In the genomic region with DNA sequence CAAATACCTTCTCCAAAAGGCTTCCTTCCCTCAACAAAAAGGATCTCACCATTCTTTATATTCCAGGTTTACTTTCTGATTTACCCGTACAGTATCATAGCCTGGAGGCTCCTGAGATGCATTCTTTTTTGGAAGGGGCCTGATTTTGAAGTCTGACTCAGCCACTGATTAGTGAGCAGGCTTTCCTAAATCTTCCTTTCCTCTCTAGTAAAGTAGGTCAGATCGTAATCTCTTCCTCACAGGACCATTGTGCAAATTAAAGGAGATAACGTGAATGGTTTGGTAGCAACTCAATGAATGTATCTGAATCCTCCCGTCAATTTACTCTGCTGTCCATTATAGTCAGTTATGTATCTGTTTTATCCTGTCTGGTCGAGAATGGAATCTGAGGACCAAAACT, we compare ENCODE assay signal across 30 cellular contexts.
"Had no signal": no experiment of that assay in that cellular context is flagged by ENCODE, and none has a peak within 500 bp of the region (broad histone marks: within the 10 kb centered on the region; RNA-seq: fewer than 3 reads in every experiment).

No MANE protein-coding gene starts in this region.

- H3K27me3 ChIP-seq: colonic mucosa, gastrocnemius medialis, left lung, neural progenitor cell, right atrium auricular region, tibial artery, upper lobe of right lung, uterus had no signal

- H3K36me3 Mint-ChIP-seq: naive thymus-derived CD4-positive, alpha-beta T cell; neural progenitor cell had no signal

- H3K9me3 ChIP-seq: colonic mucosa, gastrocnemius medialis, left lung, prostate gland, right atrium auricular region, tibial artery, upper lobe of right lung, uterus had no signal

- ATAC-seq: esophagus mucosa; gastrocnemius medialis; left cardiac atrium; left lung; naive thymus-derived CD4-positive, alpha-beta T cell; sciatic nerve; stimulated activated naive CD8-positive, alpha-beta T cell treated with anti-CD3 and anti-CD28 coated beads, Interleukin-15, amount 100 ng/mL, for 72 hours; upper lobe of right lung had no signal

- H3K4me3 ChIP-seq: colonic mucosa, gastrocnemius medialis, left lung, neural progenitor cell, prostate gland, right atrium auricular region, smooth muscle cell, tibial artery, upper lobe of right lung, uterus had no signal

- DNase-seq: colonic mucosa; effector CD8-positive, alpha-beta T cell; endodermal cell; foreskin fibroblast; gastrocnemius medialis; head of caudate nucleus; left cardiac atrium; left lung; mesenchymal stem cell; midbrain; naive thymus-derived CD4-positive, alpha-beta T cell; stimulated activated CD4-positive, alpha-beta T cell treated with anti-CD3 and anti-CD28 coated beads, Interleukin-12 subunit alpha, Interleukin-12 subunit beta, amount 100 ng/mL, for 4 hours; stimulated activated CD4-positive, alpha-beta T cell treated with anti-CD3 and anti-CD28 coated beads, Interleukin-1b, Interleukin-23, amount 100 ng/mL, for 48 hours; stimulated activated CD4-positive, alpha-beta T cell treated with anti-CD3 and anti-CD28 coated beads, Interleukin-4, amount 100 ng/mL, for 1 hour; stimulated activated CD8-positive, alpha-beta memory T cell treated with anti-CD3 and anti-CD28 coated beads, Interleukin-4, amount 100 ng/mL, for 48 hours; stimulated activated naive CD4-positive, alpha-beta T cell; stimulated activated naive CD8-positive, alpha-beta T cell treated with anti-CD3 and anti-CD28 coated beads, Interleukin-15, amount 100 ng/mL, for 72 hours; tibial artery; upper lobe of right lung; uterus had no signal

- H3K27me3 Mint-ChIP-seq: dendritic cell treated with granulocyte-macrophage colony-stimulating factor and Interleukin-4, amounts not matched to agents 40 ng/mL and 50 ng/mL, for 4 days; naive thymus-derived CD4-positive, alpha-beta T cell; stimulated activated naive CD8-positive, alpha-beta T cell treated with anti-CD3 and anti-CD28 coated beads, Interleukin-15, amount 100 ng/mL, for 72 hours had no signal

- H3K27ac ChIP-seq: colonic mucosa, epithelial cell of prostate, gastrocnemius medialis, left lung, neural progenitor cell, parathyroid adenoma, prostate gland, right atrium auricular region, tibial artery, upper lobe of right lung, uterus had no signal

- H3K4me1 ChIP-seq: colonic mucosa, gastrocnemius medialis, left lung, neural progenitor cell, parathyroid adenoma, prostate gland, right atrium auricular region, tibial artery, upper lobe of right lung, uterus had no signal

- H3K4me1 Mint-ChIP-seq: naive thymus-derived CD4-positive, alpha-beta T cell; nephron; stimulated activated naive CD8-positive, alpha-beta T cell treated with anti-CD3 and anti-CD28 coated beads, Interleukin-15, amount 100 ng/mL, for 72 hours had no signal

- H3K9me3 Mint-ChIP-seq: dendritic cell treated with granulocyte-macrophage colony-stimulating factor and Interleukin-4, amounts not matched to agents 40 ng/mL and 50 ng/mL, for 4 days; endodermal cell; nephron; neural progenitor cell had no signal

- H3K4me3 Mint-ChIP-seq: dendritic cell treated with granulocyte-macrophage colony-stimulating factor and Interleukin-4, amounts not matched to agents 40 ng/mL and 50 ng/mL, for 4 days; endodermal cell; naive thymus-derived CD4-positive, alpha-beta T cell; nephron; neural progenitor cell; stimulated activated naive CD8-positive, alpha-beta T cell treated with anti-CD3 and anti-CD28 coated beads, Interleukin-15, amount 100 ng/mL, for 72 hours had no signal

- H3K36me3 ChIP-seq: colonic mucosa, gastrocnemius medialis, left lung, neural progenitor cell, prostate gland, right atrium auricular region, tibial artery, upper lobe of right lung, uterus had no signal

- H3K27ac Mint-ChIP-seq: dendritic cell treated with granulocyte-macrophage colony-stimulating factor and Interleukin-4, amounts not matched to agents 40 ng/mL and 50 ng/mL, for 4 days; endodermal cell; naive thymus-derived CD4-positive, alpha-beta T cell; nephron; neural progenitor cell; stimulated activated naive CD8-positive, alpha-beta T cell treated with anti-CD3 and anti-CD28 coated beads, Interleukin-15, amount 100 ng/mL, for 72 hours had no signal
